17 cellular contexts compared by ENCODE assay signal in the genomic region with DNA sequence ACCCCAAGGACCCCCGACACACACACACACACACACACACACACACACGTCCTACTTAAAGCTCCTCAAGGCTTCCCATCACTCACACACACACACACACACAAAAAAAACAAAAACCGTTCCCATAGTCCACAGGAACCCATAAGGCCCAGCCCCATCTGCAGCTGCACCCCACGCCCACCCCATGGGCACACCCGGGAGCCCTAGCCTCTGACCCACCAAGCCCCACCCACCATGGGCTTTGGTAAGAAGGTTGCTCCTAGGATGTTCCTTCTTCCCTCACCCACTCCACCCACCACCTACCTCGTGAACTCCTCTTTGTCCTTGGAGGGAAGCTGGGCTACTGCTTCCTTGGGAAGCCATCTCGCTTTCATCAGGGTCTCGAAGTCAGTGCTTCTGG.
A peak's percentile ranks its signal among the peaks of the same experiment; 100 is the strongest.
DNase-seq lines count a peak whose midpoint lies in the region; ATAC-seq and TF ChIP-seq lines count a peak whose summit lies in the region.
"Had no signal": no experiment of that assay in that cellular context is flagged by ENCODE, and none has a peak within 500 bp of the region (broad histone marks: within the 10 kb centered on the region; RNA-seq: fewer than 3 reads in every experiment).

No MANE protein-coding gene starts in this region.

- TF ChIP-seq CTCF in chondrocyte (IDR thresholded peaks at IDR 0.05) (no peak), upper lobe of right lung (IDR thresholded peaks at IDR 0.05) (no peak)

- peaks cover 27% of the 10 kb centered on the region for H3K27me3 Mint-ChIP-seq in chondrocyte (ENCODE audit: low read depth)

- intact Hi-C loops in upper lobe of right lung (cut with DNase I), result no loop called here

- no peaks in the 10 kb centered on the region for H3K4me1 Mint-ChIP-seq in chondrocyte (ENCODE audit: low read depth)
- H3K4me1 Mint-ChIP-seq: B cell; CD4-positive, alpha-beta memory T cell; CD4-positive, CD25-positive, alpha-beta regulatory T cell; CD8-positive, alpha-beta memory T cell had no signal

- no peaks in the 10 kb centered on the region for H3K4me1 ChIP-seq in upper lobe of right lung
- H3K4me1 ChIP-seq: A549 had no signal

- H3K36me3 Mint-ChIP-seq in chondrocyte (ENCODE audit: low read depth), result peaks cover 1% of the 10 kb centered on the region
- H3K36me3 Mint-ChIP-seq: CD4-positive, alpha-beta memory T cell; CD4-positive, CD25-positive, alpha-beta regulatory T cell; CD8-positive, alpha-beta memory T cell had no signal

- H3K27ac ChIP-seq in upper lobe of right lung, result no peak overlapping the region
- H3K27ac ChIP-seq: 22Rv1; A549; BLaER1 treated with 17β-estradiol and CSF1 and Interleukin-3, amounts not matched to agents 10 nM and 100 nM; C4-2B had no signal

- H3K4me3 ChIP-seq in upper lobe of right lung, result no peak overlapping the region
- H3K4me3 ChIP-seq: A549; BLaER1 treated with 17β-estradiol and CSF1 and Interleukin-3, amounts not matched to agents 10 nM and 100 nM had no signal

- no peaks in the 10 kb centered on the region for H3K9me3 Mint-ChIP-seq in chondrocyte (ENCODE audit: low read depth)
- H3K9me3 Mint-ChIP-seq: CD4-positive, alpha-beta memory T cell; CD4-positive, CD25-positive, alpha-beta regulatory T cell; CD8-positive, alpha-beta memory T cell had no signal

- no peaks in the 10 kb centered on the region for H3K9me3 ChIP-seq in upper lobe of right lung
- H3K9me3 ChIP-seq: A549; BLaER1 treated with 17β-estradiol and CSF1 and Interleukin-3, amounts not matched to agents 10 nM and 100 nM had no signal

- no peaks in the 10 kb centered on the region for H3K27me3 ChIP-seq in upper lobe of right lung
- H3K27me3 ChIP-seq: BLaER1 treated with 17β-estradiol and CSF1 and Interleukin-3, amounts not matched to agents 10 nM and 100 nM had no signal

- DNase-seq in CD1c-positive myeloid dendritic cell (ENCODE audit: extremely low spot score) (peak; percentile 43), chondrocyte (ENCODE audit: low spot score) (peak; percentile 56), upper lobe of right lung (no peak), D341Med (ENCODE audit: low spot score) (no peak)
- DNase-seq: AML-193; CD4-positive, alpha-beta memory T cell; CD4-positive, CD25-positive, alpha-beta regulatory T cell; CD8-positive, alpha-beta memory T cell; COR-L47; DMS79 treated with DMSO at 0.1 percent for 48 hours; GF-D8 had no signal

- ATAC-seq in upper lobe of right lung (peak; percentile 55), HG03095 (IDR thresholded peaks at IDR 0.05; ENCODE audit: unreplicated experiment) (no peak)
- ATAC-seq: A549 had no signal

- no peaks in the 10 kb centered on the region for H3K36me3 ChIP-seq in upper lobe of right lung
- H3K36me3 ChIP-seq: BLaER1 treated with 17β-estradiol and CSF1 and Interleukin-3, amounts not matched to agents 10 nM and 100 nM had no signal

- H3K4me3 Mint-ChIP-seq in chondrocyte (ENCODE audit: unreplicated experiment), result no peak overlapping the region
- H3K4me3 Mint-ChIP-seq: B cell; CD4-positive, alpha-beta memory T cell; CD4-positive, CD25-positive, alpha-beta regulatory T cell; CD8-positive, alpha-beta memory T cell had no signal

- no peak overlapping the region for H3K27ac Mint-ChIP-seq in chondrocyte (ENCODE audit: unreplicated experiment)
- H3K27ac Mint-ChIP-seq: B cell; CD4-positive, alpha-beta memory T cell; CD4-positive, CD25-positive, alpha-beta regulatory T cell; CD8-positive, alpha-beta memory T cell had no signal

Comparison
In these comparisons a context has a peak if more than half of its experiments do, and no peak if none do; other contexts are left out.
1. DNase-seq: peak in CD1c-positive myeloid dendritic cell (single experiment) and chondrocyte (single experiment); none in upper lobe of right lung (single experiment) and D341Med (single experiment).